ENCODE assay signal across 12 cellular contexts in the genomic region with DNA sequence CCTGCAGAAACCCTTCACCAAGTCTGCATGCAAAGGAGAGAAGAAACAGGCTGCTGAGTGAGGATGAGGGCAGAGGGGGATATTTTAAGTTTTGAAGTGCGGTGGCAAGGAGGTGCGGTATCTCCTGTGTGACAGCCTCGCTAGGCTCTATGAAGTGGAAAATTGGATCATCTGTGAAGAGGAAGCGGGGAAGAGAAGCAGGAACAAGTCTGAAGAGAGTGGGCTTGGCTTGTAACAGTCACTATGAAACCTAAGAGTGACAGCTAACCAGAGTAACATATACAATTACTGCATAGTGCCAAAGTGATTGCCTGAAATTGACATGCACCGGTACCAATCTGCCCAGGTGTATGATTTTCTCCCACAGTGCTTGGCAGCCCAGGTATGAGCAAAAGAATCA.
DNase-seq lines count a peak whose midpoint lies in the region; ATAC-seq lines count a peak whose summit lies in the region.
"Had no signal": no experiment of that assay in that cellular context is flagged by ENCODE, and none has a peak within 500 bp of the region (broad histone marks: within the 10 kb centered on the region; RNA-seq: fewer than 3 reads in every experiment).

No MANE protein-coding gene starts in this region.

- peak; percentile 56 for ATAC-seq in HG02678 (IDR thresholded peaks at IDR 0.05; ENCODE audit: unreplicated experiment)
- peak in 3 of 4 experiments; percentile 10 to 40 (median 11) for ATAC-seq in T-cell (replicated peaks in 1 of 4)
- no peak for ATAC-seq in esophagus mucosa
- ATAC-seq in left lobe of liver, result no peak
- ATAC-seq: SK-N-SH treated with all-trans-retinoic acid at 6 μM for 48 hours had no signal

- peaks cover 89% of the 10 kb centered on the region for H3K4me1 Mint-ChIP-seq in activated naive CD4-positive, alpha-beta T cell treated with anti-CD3 and anti-CD28 coated beads, Interleukin-2, amount 50 U/mL, for 24 hours
- peaks cover 89 to 91% (median 90%) of the 10 kb centered on the region in 3 donors for H3K4me1 Mint-ChIP-seq in T-cell
- H3K4me1 Mint-ChIP-seq: mesothelial cell of epicardium had no signal

- DNase-seq in activated naive CD4-positive, alpha-beta T cell treated with anti-CD3 and anti-CD28 coated beads, Interleukin-2, amount 50 U/mL, for 16 hours, result no peak
- DNase-seq in T-cell (no peak), GM19240 (ENCODE audit: insufficient read length, low spot score) (no peak), NOMO-1 treated with dmso at 0.1 percent for 144 hours (lab: John Stamatoyannopoulos, UW; ENCODE audit: unreplicated experiment) (no peak), left lobe of liver (ENCODE audit: low spot score) (no peak)
- DNase-seq: amniotic stem cell, trophoblast cell had no signal

- POLR2A ChIA-PET in T-cell (lab: Charles Lee), result interaction anchor here in 1 of 2 donors (0.7 kb wide), 1 partner anchor 44 kb away, joined by 3 read pairs; no protein-coding TSS in a partner anchor

- CTCF ChIA-PET in T-cell (lab: Charles Lee), result interaction anchor here in 1 of 2 donors (2.5 kb wide), 1 partner anchor 19 kb away, joined by 10 read pairs; no protein-coding TSS in a partner anchor

- peak overlapping the region; percentile 94 for H3K27ac Mint-ChIP-seq in activated naive CD4-positive, alpha-beta T cell treated with anti-CD3 and anti-CD28 coated beads, Interleukin-2, amount 50 U/mL, for 24 hours
- peak overlapping the region; percentile 80 to 87 for H3K27ac Mint-ChIP-seq in T-cell
- H3K27ac Mint-ChIP-seq: mesothelial cell of epicardium had no signal

- no peaks in the 10 kb centered on the region for H3K27me3 Mint-ChIP-seq in activated naive CD4-positive, alpha-beta T cell treated with anti-CD3 and anti-CD28 coated beads, Interleukin-2, amount 50 U/mL, for 24 hours
- no peaks in the 10 kb centered on the region for H3K27me3 Mint-ChIP-seq in T-cell

- peak overlapping the region; percentile 43 for H3K4me3 Mint-ChIP-seq in activated naive CD4-positive, alpha-beta T cell treated with anti-CD3 and anti-CD28 coated beads, Interleukin-2, amount 50 U/mL, for 24 hours
- peak overlapping the region; percentile 49 to 63 (median 56) for H3K4me3 Mint-ChIP-seq in T-cell
- H3K4me3 Mint-ChIP-seq: mesothelial cell of epicardium had no signal

- peaks cover 22% of the 10 kb centered on the region for H3K36me3 Mint-ChIP-seq in activated naive CD4-positive, alpha-beta T cell treated with anti-CD3 and anti-CD28 coated beads, Interleukin-2, amount 50 U/mL, for 24 hours
- H3K36me3 Mint-ChIP-seq in T-cell, result peaks cover 47% of the 10 kb centered on the region

- H3K9me3 Mint-ChIP-seq in activated naive CD4-positive, alpha-beta T cell treated with anti-CD3 and anti-CD28 coated beads, Interleukin-2, amount 50 U/mL, for 24 hours, result peaks cover 5% of the 10 kb centered on the region
- no peaks in the 10 kb centered on the region for H3K9me3 Mint-ChIP-seq in T-cell
- H3K9me3 Mint-ChIP-seq: mesothelial cell of epicardium had no signal

Comparison
In these comparisons a context has a peak if more than half of its experiments do, and no peak if none do; other contexts are left out.
1. ATAC-seq: peak in HG02678 (single experiment) and T-cell (3 of 4); none in esophagus mucosa (single experiment) and left lobe of liver (single experiment).